13 cellular contexts compared by ENCODE assay signal in genomic region chr9:97386265-97386633, GRCh38. TPM values are rescaled to one million over a fixed set of nuclear protein-coding genes. Genes with fewer than 3 reads are reported as not detected.
DNase-seq lines count a peak whose midpoint lies in the region; ATAC-seq and TF ChIP-seq lines count a peak whose summit lies in the region.
"Had no signal": no experiment of that assay in that cellular context is flagged by ENCODE, and none has a peak within 500 bp of the region (broad histone marks: within the 10 kb centered on the region; RNA-seq: fewer than 3 reads in every experiment).

No MANE protein-coding gene starts in this region.

- no peak overlapping the region for H3K27ac Mint-ChIP-seq in neural progenitor cell
- H3K27ac Mint-ChIP-seq: CD4-positive, CD25-positive, alpha-beta regulatory T cell had no signal

- peaks cover 9% of the 10 kb centered on the region for H3K27me3 Mint-ChIP-seq in neural progenitor cell (ENCODE audit: insufficient read depth, low read depth)

- ATAC-seq in gastroesophageal sphincter (peak; percentile 18), mucosa of descending colon (peak; percentile 74), GM21619 (IDR thresholded peaks at IDR 0.05; ENCODE audit: unreplicated experiment) (no peak)

- H3K4me3 ChIP-seq in gastroesophageal sphincter = no peak overlapping the region
- H3K4me3 ChIP-seq in mucosa of descending colon = no peak overlapping the region
- H3K4me3 ChIP-seq in neural progenitor cell = no peak overlapping the region
- H3K4me3 ChIP-seq: GM12878, SK-N-MC had no signal

- H3K9me3 ChIP-seq in gastroesophageal sphincter = no peaks in the 10 kb centered on the region
- H3K9me3 ChIP-seq in mucosa of descending colon = no peaks in the 10 kb centered on the region
- no peaks in the 10 kb centered on the region for H3K9me3 ChIP-seq in neural progenitor cell (ENCODE audit: low read depth)

- H2AFZ ChIP-seq in neural progenitor cell (replicated peaks) = no peak overlapping the region

- H4K20me1 ChIP-seq in neural progenitor cell (ENCODE audit: low read depth) = no peaks in the 10 kb centered on the region

- H3F3A ChIP-seq in neural progenitor cell (ENCODE audit: low read depth) = no peaks in the 10 kb centered on the region

- no peak for TF ChIP-seq EP300 in gastroesophageal sphincter (IDR thresholded peaks at IDR 0.05)

- in situ Hi-C loops in Caki2 (cut with HindIII; ENCODE audit: low pct_unique_long_range_greater_than_20kb, low sequenced_read_pairs) = no loop called here

- H3K4me1 Mint-ChIP-seq in neural progenitor cell = peaks cover 8% of the 10 kb centered on the region

- H3K36me3 Mint-ChIP-seq in neural progenitor cell = peaks cover 2% of the 10 kb centered on the region
- H3K36me3 Mint-ChIP-seq: T-cell had no signal

- no peak for TF ChIP-seq CTCF in gastroesophageal sphincter (IDR thresholded peaks at IDR 0.05)
- TF ChIP-seq CTCF in mucosa of descending colon (IDR thresholded peaks at IDR 0.05) = no peak
- no peak for TF ChIP-seq CTCF in neural progenitor cell (IDR thresholded peaks at IDR 0.05)

- no peak overlapping the region for H3K4me3 Mint-ChIP-seq in neural progenitor cell
- H3K4me3 Mint-ChIP-seq: CD4-positive, CD25-positive, alpha-beta regulatory T cell; T-cell had no signal

- peak; percentile 49 for DNase-seq in Caki2 (ENCODE audit: low read depth)
- peak; percentile 73 for DNase-seq in NCI-H146 (lab: John Stamatoyannopoulos, UW)
- peak in 2 of 3 donors; percentile 46 to 55 for DNase-seq in mucosa of descending colon
- no peak for DNase-seq in NCI-H2171 treated with DMSO at 0.1 percent for 48 hours (lab: John Stamatoyannopoulos, UW)
- no peak for DNase-seq in neural progenitor cell (ENCODE audit: low spot score)
- no peak for DNase-seq in occipital lobe (lab: John Stamatoyannopoulos, UW)
- DNase-seq: NCI-H510A had no signal

- H3K4me1 ChIP-seq in gastroesophageal sphincter (peaks cover 0 to 10% (median 3%) of the 10 kb centered on the region in 3 donors), mucosa of descending colon (ENCODE audit: low read depth) (peaks cover 17% of the 10 kb centered on the region), neural progenitor cell (peaks cover 3% of the 10 kb centered on the region)

- H3K4me2 ChIP-seq in neural progenitor cell = no peak overlapping the region

- peaks cover 51% of the 10 kb centered on the region for H3K27me3 ChIP-seq in gastroesophageal sphincter
- no peaks in the 10 kb centered on the region for H3K27me3 ChIP-seq in neural progenitor cell

- intact Hi-C loops in mucosa of descending colon (cut with DNase I, micrococcal nuclease) = no loop called here

- H3K36me3 ChIP-seq in gastroesophageal sphincter (peaks cover 0 to 5% of the 10 kb centered on the region in 2 donors), mucosa of descending colon (ENCODE audit: low read depth) (no peaks in the 10 kb centered on the region), neural progenitor cell (no peaks in the 10 kb centered on the region)

- H3K27ac ChIP-seq in gastroesophageal sphincter (no peak overlapping the region), neural progenitor cell (no peak overlapping the region)
- H3K27ac ChIP-seq: SK-N-MC had no signal

- TF ChIP-seq POLR2A in gastroesophageal sphincter (IDR thresholded peaks at IDR 0.05) = no peak

- H3K9me3 Mint-ChIP-seq in neural progenitor cell = no peaks in the 10 kb centered on the region
- H3K9me3 Mint-ChIP-seq: CD4-positive, CD25-positive, alpha-beta regulatory T cell; T-cell had no signal

- 40% methylated on average over 1 of the region's 1 CpG; no CpG with 5 or more reads in 1 of the 2 donors for WGBS in gastroesophageal sphincter (ENCODE audit: low coverage in 1 of 2), 2 donors

- no peaks in the 10 kb centered on the region for H3K79me2 ChIP-seq in neural progenitor cell (ENCODE audit: low read depth)

- no peak overlapping the region for H3K9ac ChIP-seq in neural progenitor cell

RNA-seq across cellular contexts. Expression of gene TDRD7, which starts 25.6 kb away (rescaled TPM):
- 14.2 and 15.4 TPM in 2 replicates for total RNA-seq in Caki2 (2014; rRNA removed; shearing (Covaris generic); ENCODE audit: low replicate concordance)
- total RNA-seq in gastroesophageal sphincter (10 to 100 TPM; 10.1 to 21.4 (median 18.6) TPM), mucosa of descending colon (10 to 100 TPM; 31.1 to 36.6 (median 33.4) TPM), neural progenitor cell (ENCODE audit: low replicate concordance) (5.6 and 8.1 TPM in 2 replicates), occipital lobe (33.2 TPM)

Comparison
In these comparisons a context has a peak if more than half of its experiments do, and no peak if none do; other contexts are left out.
1. DNase-seq: peak in Caki2 (single experiment), NCI-H146 (single experiment) and mucosa of descending colon (2 of 3); none in NCI-H2171 treated with DMSO at 0.1 percent for 48 hours (single experiment), neural progenitor cell (single experiment) and occipital lobe (single experiment).